In the genomic region with DNA sequence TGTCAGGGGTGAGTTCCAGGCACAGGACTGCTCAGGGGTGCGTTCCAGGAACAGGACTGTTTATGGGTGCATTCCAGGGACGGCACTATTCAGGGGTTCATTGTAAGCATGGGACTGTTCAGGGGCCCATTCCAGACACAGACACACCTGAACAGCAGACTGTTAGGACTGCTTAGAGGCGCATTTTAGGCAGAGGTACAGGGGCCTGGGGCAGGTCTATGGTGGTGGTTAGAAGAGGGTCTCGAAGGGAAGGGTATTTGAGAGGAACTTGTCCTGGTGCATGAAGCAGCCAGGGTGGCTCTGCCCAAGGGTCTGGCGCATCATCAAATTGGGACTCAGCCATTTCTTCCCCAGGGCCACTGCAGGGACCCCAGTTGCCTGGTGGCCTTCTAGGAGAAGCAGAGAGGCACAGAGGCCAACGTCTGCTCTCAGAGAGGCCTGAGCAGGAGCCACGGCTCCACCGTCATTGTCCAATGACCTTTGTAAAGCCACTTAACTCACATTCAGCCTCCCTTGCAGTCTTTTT, we compare ENCODE assay signal across 21 cellular contexts. TPM values are rescaled to one million over a fixed set of nuclear protein-coding genes. Genes with fewer than 3 reads are reported as not detected.
A peak's percentile ranks its signal among the peaks of the same experiment; 100 is the strongest.
DNase-seq lines count a peak whose midpoint lies in the region; ATAC-seq and TF ChIP-seq lines count a peak whose summit lies in the region.
"Had no signal": no experiment of that assay in that cellular context is flagged by ENCODE, and none has a peak within 500 bp of the region (broad histone marks: within the 10 kb centered on the region; RNA-seq: fewer than 3 reads in every experiment).

No MANE protein-coding gene starts in this region.

- in situ Hi-C loops in GM13976 (cut with MboI; ENCODE audit: low sequenced_read_pairs, unreplicated experiment) = no loop called here

- no peak overlapping the region for H3K4me2 ChIP-seq in osteoblast (ENCODE audit: insufficient read depth, low read length)
- H3K4me2 ChIP-seq: GM23338 had no signal

- no peak overlapping the region for H3K4me3 Mint-ChIP-seq in chondrocyte (ENCODE audit: unreplicated experiment)
- H3K4me3 Mint-ChIP-seq: activated naive CD8-positive, alpha-beta T cell; activated T-cell treated with anti-CD3 and anti-CD28 coated beads, Interleukin-2, amount 50 U/mL, for 72 hours; CD14-positive monocyte; GM23338; memory B cell had no signal

- H3K79me2 ChIP-seq in osteoblast (ENCODE audit: insufficient read depth, low read length) = no peaks in the 10 kb centered on the region

- H3K27ac ChIP-seq in right cardiac atrium (ENCODE audit: low read length) (peak overlapping the region; percentile 13), osteoblast (ENCODE audit: low read depth, low read length) (peak overlapping the region; percentile 48), stomach (no peak overlapping the region)
- H3K27ac ChIP-seq: thyroid gland had no signal

- H3K9me3 ChIP-seq in right cardiac atrium (ENCODE audit: control insufficient read depth, low read length) (no peaks in the 10 kb centered on the region), osteoblast (ENCODE audit: low read depth, low read length) (no peaks in the 10 kb centered on the region), stomach (no peaks in the 10 kb centered on the region)
- H3K9me3 ChIP-seq: thyroid gland had no signal

- H3K4me1 Mint-ChIP-seq in chondrocyte (ENCODE audit: low read depth) = peaks cover 22% of the 10 kb centered on the region

- no peak for TF ChIP-seq POLR2A in stomach (IDR thresholded peaks at IDR 0.05)

- no peak for DNase-seq in right cardiac atrium
- no peak for DNase-seq in left cardiac atrium
- DNase-seq in chondrocyte (ENCODE audit: low spot score) = no peak
- no peak for DNase-seq in osteoblast (ENCODE audit: insufficient read length, low spot score, missing footprints)
- DNase-seq in GM13976 (ENCODE audit: low spot score) = no peak
- no peak for DNase-seq in NCI-H1930 (lab: John Stamatoyannopoulos, UW)
- no peak for DNase-seq in stomach
- DNase-seq: effector CD8-positive, alpha-beta T cell; kidney; NCI-H1092; NCI-H2029 treated with DMSO at 0.1 percent for 48 hours; SIG-M5 had no signal

- TF ChIP-seq CTCF in chondrocyte (IDR thresholded peaks at IDR 0.05) = no peak
- TF ChIP-seq CTCF in osteoblast (IDR thresholded peaks at IDR 0.05; ENCODE audit: extremely low read depth, low read depth, low read length) = no peak
- TF ChIP-seq CTCF in GM13976 (IDR thresholded peaks at IDR 0.05; ENCODE audit: borderline replicate concordance, control extremely low read depth, extremely low read depth, insufficient read depth, missing control alignments) = no peak
- no peak for TF ChIP-seq CTCF in stomach (IDR thresholded peaks at IDR 0.05)

- H4K20me1 ChIP-seq in osteoblast (ENCODE audit: insufficient read depth, low read length) = no peaks in the 10 kb centered on the region

- H3K36me3 Mint-ChIP-seq in chondrocyte (ENCODE audit: low read depth) = no peaks in the 10 kb centered on the region
- H3K36me3 Mint-ChIP-seq: activated naive CD8-positive, alpha-beta T cell; CD14-positive monocyte; memory B cell; naive thymus-derived CD4-positive, alpha-beta T cell had no signal

- no peak for TF ChIP-seq EP300 in stomach (IDR thresholded peaks at IDR 0.05)

- H3K9me3 Mint-ChIP-seq in chondrocyte (ENCODE audit: low read depth) = no peaks in the 10 kb centered on the region
- H3K9me3 Mint-ChIP-seq: activated T-cell treated with anti-CD3 and anti-CD28 coated beads, Interleukin-2, amount 50 U/mL, for 72 hours; GM23338; memory B cell; naive thymus-derived CD4-positive, alpha-beta T cell had no signal

- ATAC-seq in right cardiac atrium = no peak
- ATAC-seq in left cardiac atrium = no peak
- ATAC-seq in GM19035 (IDR thresholded peaks at IDR 0.05; ENCODE audit: unreplicated experiment) = no peak

- intact Hi-C loops in right cardiac atrium (cut with DNase I) = loop anchor here (5.0 to 10.0 kb wide), 4 partner anchors 45 to 317 kb away; no protein-coding TSS in a partner anchor
- intact Hi-C loops in left cardiac atrium (cut with DNase I) = loop anchor here (5.0 to 10.0 kb wide), 3 partner anchors 45 to 347 kb away; no protein-coding TSS in a partner anchor
- intact Hi-C loops in stomach (cut with DNase I; ENCODE audit: low total_unique reads) = loop anchor here (5.0 kb wide), 1 partner anchor 100 kb away; no protein-coding TSS in a partner anchor

- no peak overlapping the region for H2AFZ ChIP-seq in osteoblast (ENCODE audit: low read length)

- WGBS in right cardiac atrium = 88% methylated on average over 8 of the region's 8 CpGs
- 88 to 98% (median 95%) methylated on average over 5 to 8 of the region's 8 CpGs for WGBS in stomach, 5 donors

- H3K27me3 ChIP-seq in right cardiac atrium (ENCODE audit: control insufficient read depth, insufficient read depth) = no peaks in the 10 kb centered on the region
- H3K27me3 ChIP-seq in osteoblast (ENCODE audit: insufficient read depth, low read length) = no peaks in the 10 kb centered on the region
- H3K27me3 ChIP-seq in stomach = no peaks in the 10 kb centered on the region
- H3K27me3 ChIP-seq: thyroid gland had no signal

- peak overlapping the region; percentile 59 for H3K27ac Mint-ChIP-seq in chondrocyte (ENCODE audit: unreplicated experiment)
- H3K27ac Mint-ChIP-seq: activated naive CD8-positive, alpha-beta T cell; activated T-cell treated with anti-CD3 and anti-CD28 coated beads, Interleukin-2, amount 50 U/mL, for 72 hours; CD14-positive monocyte; GM23338; memory B cell had no signal

- H3K4me1 ChIP-seq in right cardiac atrium (ENCODE audit: control insufficient read depth, insufficient read depth, low read length) (peaks cover 3% of the 10 kb centered on the region), osteoblast (ENCODE audit: insufficient read depth, low read length) (peaks cover 28% of the 10 kb centered on the region), stomach (peaks cover 15 to 37% (median 32%) of the 10 kb centered on the region in 4 donors)

- H3K36me3 ChIP-seq in osteoblast (ENCODE audit: insufficient read depth, low read length) = no peaks in the 10 kb centered on the region
- no peaks in the 10 kb centered on the region for H3K36me3 ChIP-seq in stomach
- H3K36me3 ChIP-seq: thyroid gland had no signal

- no peaks in the 10 kb centered on the region for H3K27me3 Mint-ChIP-seq in chondrocyte (ENCODE audit: low read depth)

- H3K4me3 ChIP-seq in right cardiac atrium (ENCODE audit: low read length) = no peak overlapping the region
- H3K4me3 ChIP-seq in osteoblast (ENCODE audit: insufficient read depth, low read length) = no peak overlapping the region
- no peak overlapping the region for H3K4me3 ChIP-seq in stomach
- H3K4me3 ChIP-seq: GM23338, thyroid gland had no signal

RNA-seq across cellular contexts. Expression of gene MLPH, which starts 14.8 kb away (rescaled TPM):
- total RNA-seq in right cardiac atrium (100 to 1,000 TPM in 3 of 4 donors, 10 to 100 TPM in 1; 57.8 to 189 (median 143) TPM), left cardiac atrium (100 to 1,000 TPM in 1 of 2 donors, 10 to 100 TPM in 1; 91.5 to 121 TPM), chondrocyte (3.7 to 6.1 TPM (median 5.6 TPM) in 3 replicates), osteoblast (25.7 and 32.1 TPM in 2 replicates), stomach (100 to 1,000 TPM; 182 to 657 (median 436) TPM)
- polyA plus RNA-seq in right cardiac atrium (138 TPM), stomach (100 to 1,000 TPM in 1 of 3 donors, 10 to 100 TPM in 2; 61.3 to 308 (median 72.6) TPM)
- total RNA-seq: naive thymus-derived CD4-positive, alpha-beta T cell; pulmonary artery endothelial cell had no signal
- polyA plus RNA-seq: CD14-positive monocyte; naive thymus-derived CD4-positive, alpha-beta T cell had no signal

RNA-seq across cellular contexts. Expression of gene COL6A3, which starts 58.3 kb away (rescaled TPM):
- total RNA-seq in right cardiac atrium = 100 to 1,000 TPM in 3 of 4 donors, 10 to 100 TPM in 1; 54.4 to 191 (median 139) TPM
- polyA plus RNA-seq in right cardiac atrium = 33.2 TPM
- 100 to 1,000 TPM; 145 to 186 TPM for total RNA-seq in left cardiac atrium
- total RNA-seq in chondrocyte = 250 to 264 TPM (median 264 TPM) in 3 replicates
- 4,017 and 4,247 TPM in 2 replicates for total RNA-seq in osteoblast
- total RNA-seq in stomach = 100 to 1,000 TPM; 105 to 411 (median 138) TPM
- polyA plus RNA-seq in stomach = 10 to 100 TPM in 2 of 3 donors, 1 to 10 TPM in 1; 9.3 to 23.3 (median 12.0) TPM
- polyA plus RNA-seq: CD14-positive monocyte had no signal

Comparison
In these comparisons a context has a peak if more than half of its experiments do, and no peak if none do; other contexts are left out.
1. H3K27ac ChIP-seq: peak in right cardiac atrium (single experiment) and osteoblast (single experiment); none in stomach (0 of 5).